In the genomic region with DNA sequence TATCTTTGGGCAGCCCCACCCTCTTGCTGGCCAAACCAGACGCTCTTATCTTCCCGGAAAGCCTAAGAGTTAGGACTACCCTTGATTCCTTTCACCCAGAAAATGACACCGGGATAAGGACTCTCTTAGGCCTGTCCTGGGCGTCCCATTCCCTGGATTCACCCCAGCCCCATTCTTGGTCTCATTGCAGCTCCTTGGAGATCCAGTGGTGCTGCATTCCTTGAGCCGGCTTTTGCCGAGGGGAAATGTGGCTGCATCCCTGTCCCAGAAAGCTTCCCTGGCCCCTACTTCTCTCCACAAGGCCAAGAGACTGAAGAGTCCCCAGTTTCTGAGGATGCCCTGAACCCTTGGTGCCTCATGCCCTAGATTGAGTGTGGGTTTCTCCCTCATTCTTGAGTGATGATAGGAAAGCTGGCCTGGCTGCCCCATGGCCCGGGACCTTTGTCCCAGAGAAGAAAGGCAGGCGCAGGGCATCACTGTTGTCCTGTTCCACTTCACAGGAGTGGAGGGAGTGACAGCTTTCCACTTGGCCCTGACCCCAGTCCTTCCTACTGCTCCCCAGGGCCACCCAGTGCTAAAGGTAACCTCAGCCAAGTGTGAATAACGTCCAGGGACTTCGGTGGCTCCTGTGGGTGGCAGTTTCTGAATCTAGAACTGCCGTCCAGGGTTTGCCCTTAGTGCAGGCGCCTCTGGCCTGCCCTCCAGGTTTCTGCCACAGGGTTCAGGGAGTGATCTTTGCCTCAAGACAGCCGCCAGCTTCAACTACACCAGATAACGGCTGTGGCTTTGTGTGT, we compare ENCODE assay signal across 21 cellular contexts. TPM values are rescaled to one million over a fixed set of nuclear protein-coding genes. Genes with fewer than 3 reads are reported as not detected.
DNase-seq lines count a peak whose midpoint lies in the region; ATAC-seq and TF ChIP-seq lines count a peak whose summit lies in the region.
"Had no signal": no experiment of that assay in that cellular context is flagged by ENCODE, and none has a peak within 500 bp of the region (broad histone marks: within the 10 kb centered on the region; RNA-seq: fewer than 3 reads in every experiment).

No MANE protein-coding gene starts in this region.

- H3K9me3 ChIP-seq in esophagus muscularis mucosa (no peaks in the 10 kb centered on the region), mesenchymal stem cell (ENCODE audit: control insufficient read depth, low read length) (no peaks in the 10 kb centered on the region), testis (no peaks in the 10 kb centered on the region)
- no peaks in the 10 kb centered on the region for H3K9me3 ChIP-seq in naive thymus-derived CD4-positive, alpha-beta T cell (ENCODE audit: control insufficient read depth in 2 of 3, low read length in 3 of 3)
- H3K9me3 ChIP-seq: mucosa of descending colon had no signal

- ATAC-seq in HG02852 (IDR thresholded peaks at IDR 0.05; ENCODE audit: unreplicated experiment) (no peak), HG02981 (IDR thresholded peaks at IDR 0.05; ENCODE audit: unreplicated experiment) (no peak)
- ATAC-seq in naive thymus-derived CD4-positive, alpha-beta T cell: no peak
- ATAC-seq: mucosa of descending colon had no signal

- H2BK12ac ChIP-seq in mesenchymal stem cell (ENCODE audit: low read length in 2 of 2): no peak overlapping the region

- H3K27me3 Mint-ChIP-seq in activated T-helper 1 cell treated with anti-CD3 and anti-CD28 coated beads, Interleukin-12 subunit alpha, Interleukin-12 subunit beta, Interleukin-2, Interleukin-4 antibody, amounts not matched to agents 30 ng/mL and 10 ng/mL and 1 ng/mL, durations not matched to agents 14 hours and 24 hours and 36 hours (ENCODE audit: insufficient read depth): no peaks in the 10 kb centered on the region
- no peaks in the 10 kb centered on the region for H3K27me3 Mint-ChIP-seq in naive thymus-derived CD4-positive, alpha-beta T cell
- H3K27me3 Mint-ChIP-seq: B cell had no signal

- H4K8ac ChIP-seq in mesenchymal stem cell (ENCODE audit: low read length): no peak overlapping the region

- H3K4me1 Mint-ChIP-seq in activated T-helper 1 cell treated with anti-CD3 and anti-CD28 coated beads, Interleukin-12 subunit alpha, Interleukin-12 subunit beta, Interleukin-2, Interleukin-4 antibody, amounts not matched to agents 30 ng/mL and 10 ng/mL and 1 ng/mL, durations not matched to agents 14 hours and 24 hours and 36 hours (ENCODE audit: low read depth): no peaks in the 10 kb centered on the region
- peaks cover 5 to 19% (median 9%) of the 10 kb centered on the region in 7 donors for H3K4me1 Mint-ChIP-seq in naive thymus-derived CD4-positive, alpha-beta T cell

- no peak overlapping the region for H2AFZ ChIP-seq in mesenchymal stem cell (ENCODE audit: low read depth, low read length)

- no peak for TF ChIP-seq EP300 in esophagus muscularis mucosa (IDR thresholded peaks at IDR 0.05)

- H3K79me1 ChIP-seq in mesenchymal stem cell (replicated peaks; ENCODE audit: low read length, poor library complexity, severe bottlenecking): peaks cover 33% of the 10 kb centered on the region

- no peak overlapping the region for H4K91ac ChIP-seq in mesenchymal stem cell (ENCODE audit: low read length)

- H3K4ac ChIP-seq in mesenchymal stem cell (ENCODE audit: low read depth in 1 of 2, low read length in 2 of 2): no peak overlapping the region

- H3K18ac ChIP-seq in mesenchymal stem cell (ENCODE audit: low read depth in 1 of 2, low read length in 2 of 2): no peak overlapping the region

- peaks cover 41 to 77% (median 67%) of the 10 kb centered on the region in 4 donors for H3K36me3 ChIP-seq in esophagus muscularis mucosa
- peaks cover 66 to 70% of the 10 kb centered on the region in 2 experiments for H3K36me3 ChIP-seq in mesenchymal stem cell (ENCODE audit: control insufficient read depth in 1 of 2, insufficient read depth in 2 of 2, low read depth in 1 of 2, low read length in 2 of 2)
- no peaks in the 10 kb centered on the region for H3K36me3 ChIP-seq in testis (ENCODE audit: low read depth, missing control alignments)
- peaks cover 0 to 55% (median 13%) of the 10 kb centered on the region in 3 experiments for H3K36me3 ChIP-seq in naive thymus-derived CD4-positive, alpha-beta T cell (ENCODE audit: control insufficient read depth in 2 of 3, insufficient read depth in 3 of 3, low read length in 3 of 3)

- H3K4me3 Mint-ChIP-seq in activated T-helper 1 cell treated with anti-CD3 and anti-CD28 coated beads, Interleukin-12 subunit alpha, Interleukin-12 subunit beta, Interleukin-2, Interleukin-4 antibody, amounts not matched to agents 30 ng/mL and 10 ng/mL and 1 ng/mL, durations not matched to agents 14 hours and 24 hours and 36 hours: no peak overlapping the region
- no peak overlapping the region for H3K4me3 Mint-ChIP-seq in naive thymus-derived CD4-positive, alpha-beta T cell
- H3K4me3 Mint-ChIP-seq: B cell had no signal

- DNase-seq in activated T-helper 1 cell treated with anti-CD3 and anti-CD28 coated beads, Interleukin-12 subunit alpha, Interleukin-12 subunit beta, Interleukin-2, Interleukin-4 antibody, amounts not matched to agents 30 ng/mL and 10 ng/mL and 1 ng/mL, durations not matched to agents 14 hours and 24 hours and 36 hours (ENCODE audit: low spot score): no peak
- DNase-seq in esophagus muscularis mucosa (ENCODE audit: extremely low spot score): no peak
- no peak for DNase-seq in mesenchymal stem cell
- DNase-seq in testis: no peak
- no peak for DNase-seq in NCI-H146 (lab: John Stamatoyannopoulos, UW)
- no peak for DNase-seq in naive thymus-derived CD4-positive, alpha-beta T cell
- DNase-seq: activated gamma-delta T cell, anterior cingulate cortex, foreskin fibroblast, kidney glomerular epithelial cell, NCI-H2081 treated with DMSO at 0.1 percent for 48 hours, NCI-H524 treated with DMSO at 0.1 percent for 48 hours, occipital lobe, substantia nigra had no signal

- H3K27ac ChIP-seq in esophagus muscularis mucosa (replicated peaks in 1 of 4) (peak overlapping the region in 3 of 4 donors; percentile 11 to 84 (median 34)), mesenchymal stem cell (ENCODE audit: low read length, poor library complexity, severe bottlenecking) (no peak overlapping the region), testis (peak overlapping the region; percentile 44 to 51)
- H3K27ac ChIP-seq in naive thymus-derived CD4-positive, alpha-beta T cell (ENCODE audit: low read depth, low read length): no peak overlapping the region
- H3K27ac ChIP-seq: HL-60, SK-N-MC had no signal

- no peak overlapping the region for H3K4me3 ChIP-seq in esophagus muscularis mucosa
- no peak overlapping the region for H3K4me3 ChIP-seq in mesenchymal stem cell (ENCODE audit: insufficient read depth in 1 of 2, low read depth in 1 of 2, low read length in 2 of 2)
- H3K4me3 ChIP-seq in testis: no peak overlapping the region
- no peak overlapping the region for H3K4me3 ChIP-seq in naive thymus-derived CD4-positive, alpha-beta T cell (ENCODE audit: low read length)
- H3K4me3 ChIP-seq: mucosa of descending colon, SK-N-MC had no signal

- H2BK5ac ChIP-seq in mesenchymal stem cell (ENCODE audit: low read depth, low read length, poor library complexity, severe bottlenecking): no peak overlapping the region

- H3K36me3 Mint-ChIP-seq in activated T-helper 1 cell treated with anti-CD3 and anti-CD28 coated beads, Interleukin-12 subunit alpha, Interleukin-12 subunit beta, Interleukin-2, Interleukin-4 antibody, amounts not matched to agents 30 ng/mL and 10 ng/mL and 1 ng/mL, durations not matched to agents 14 hours and 24 hours and 36 hours (ENCODE audit: low read depth): peaks cover 13% of the 10 kb centered on the region
- H3K36me3 Mint-ChIP-seq in naive thymus-derived CD4-positive, alpha-beta T cell: peaks cover 4 to 25% (median 8%) of the 10 kb centered on the region in 5 donors

- H3K27ac Mint-ChIP-seq in activated T-helper 1 cell treated with anti-CD3 and anti-CD28 coated beads, Interleukin-12 subunit alpha, Interleukin-12 subunit beta, Interleukin-2, Interleukin-4 antibody, amounts not matched to agents 30 ng/mL and 10 ng/mL and 1 ng/mL, durations not matched to agents 14 hours and 24 hours and 36 hours: peak overlapping the region; percentile 19
- peak overlapping the region in 1 of 9 donors; percentile 31 for H3K27ac Mint-ChIP-seq in naive thymus-derived CD4-positive, alpha-beta T cell
- H3K27ac Mint-ChIP-seq: B cell had no signal

- no peaks in the 10 kb centered on the region for H3K27me3 ChIP-seq in esophagus muscularis mucosa
- H3K27me3 ChIP-seq in mesenchymal stem cell (ENCODE audit: control insufficient read depth in 1 of 2, insufficient read depth in 1 of 2, low read length in 2 of 2): no peaks in the 10 kb centered on the region
- no peaks in the 10 kb centered on the region for H3K27me3 ChIP-seq in testis
- no peaks in the 10 kb centered on the region for H3K27me3 ChIP-seq in naive thymus-derived CD4-positive, alpha-beta T cell (ENCODE audit: control insufficient read depth in 2 of 2, insufficient read depth in 2 of 2, low read length in 2 of 2)

- peaks cover 35 to 61% (median 44%) of the 10 kb centered on the region in 4 donors for H3K4me1 ChIP-seq in esophagus muscularis mucosa
- peaks cover 34% of the 10 kb centered on the region for H3K4me1 ChIP-seq in mesenchymal stem cell (ENCODE audit: control insufficient read depth, insufficient read depth, low read depth, low read length)
- H3K4me1 ChIP-seq in testis: peaks cover 41% of the 10 kb centered on the region
- H3K4me1 ChIP-seq in naive thymus-derived CD4-positive, alpha-beta T cell (ENCODE audit: control insufficient read depth in 2 of 2, insufficient read depth in 2 of 2, low read length in 2 of 2): no peaks in the 10 kb centered on the region

- H3K14ac ChIP-seq in mesenchymal stem cell (ENCODE audit: low read length in 2 of 2): no peak overlapping the region

- CTCF ChIA-PET in naive thymus-derived CD4-positive, alpha-beta T cell (lab: Charles Lee): no interaction called here

- no peak overlapping the region for H3K23ac ChIP-seq in mesenchymal stem cell (ENCODE audit: low read length in 2 of 2)

- H3K9ac ChIP-seq in mesenchymal stem cell (ENCODE audit: low read length): peak overlapping the region; percentile 29

- no peaks in the 10 kb centered on the region for H3K9me3 Mint-ChIP-seq in activated T-helper 1 cell treated with anti-CD3 and anti-CD28 coated beads, Interleukin-12 subunit alpha, Interleukin-12 subunit beta, Interleukin-2, Interleukin-4 antibody, amounts not matched to agents 30 ng/mL and 10 ng/mL and 1 ng/mL, durations not matched to agents 14 hours and 24 hours and 36 hours
- H3K9me3 Mint-ChIP-seq in naive thymus-derived CD4-positive, alpha-beta T cell: no peaks in the 10 kb centered on the region

- no peak overlapping the region for H2BK120ac ChIP-seq in mesenchymal stem cell (ENCODE audit: low read depth, low read length)

- no peak overlapping the region for H2AK5ac ChIP-seq in mesenchymal stem cell (ENCODE audit: low read length, severe bottlenecking)

- TF ChIP-seq POLR2A in esophagus muscularis mucosa (IDR thresholded peaks at IDR 0.05; ENCODE audit: low read depth) (no peak), testis (IDR thresholded peaks at IDR 0.05) (no peak)

- intact Hi-C loops in activated T-helper 1 cell treated with anti-CD3 and anti-CD28 coated beads, Interleukin-12 subunit alpha, Interleukin-12 subunit beta, Interleukin-2, Interleukin-4 antibody, amounts not matched to agents 30 ng/mL and 10 ng/mL and 1 ng/mL, durations not matched to agents 14 hours and 24 hours and 36 hours (cut with micrococcal nuclease): no loop called here
- intact Hi-C loops in esophagus muscularis mucosa (cut with DNase I): no loop called here
- intact Hi-C loops in testis (cut with DNase I; ENCODE audit: low total_unique reads): no loop called here
- intact Hi-C loops in naive thymus-derived CD4-positive, alpha-beta T cell (cut with micrococcal nuclease): no loop called here

- H2BK15ac ChIP-seq in mesenchymal stem cell (ENCODE audit: low read depth, poor library complexity, severe bottlenecking): peak overlapping the region; percentile 26

- 84% methylated on average over 13 of the region's 14 CpGs for WGBS in esophagus muscularis mucosa
- WGBS in mesenchymal stem cell: 95% methylated on average over 12 of the region's 14 CpGs
- WGBS in testis, 2 donors: 62% methylated on average over 11 to 14 of the region's 14 CpGs

- no peak for TF ChIP-seq CTCF in esophagus muscularis mucosa (IDR thresholded peaks at IDR 0.05)
- no peak for TF ChIP-seq CTCF in testis (IDR thresholded peaks at IDR 0.05)

- H3K4me2 ChIP-seq in mesenchymal stem cell (ENCODE audit: low read length, poor library complexity, severe bottlenecking): no peak overlapping the region

- POLR2A ChIA-PET in naive thymus-derived CD4-positive, alpha-beta T cell (lab: Charles Lee): no interaction called here

RNA-seq across cellular contexts. Expression of a gene that starts 42.7 kb away (rescaled TPM):
- total RNA-seq in activated T-helper 1 cell treated with anti-CD3 and anti-CD28 coated beads, Interleukin-12 subunit alpha, Interleukin-12 subunit beta, Interleukin-2, Interleukin-4 antibody, amounts not matched to agents 30 ng/mL and 10 ng/mL and 1 ng/mL, durations not matched to agents 14 hours and 24 hours and 36 hours: 0.26 TPM in 1 of 2 replicates, not detected in the other
- total RNA-seq in esophagus muscularis mucosa: 1,000 to 10,000 TPM; 2,169 to 3,466 (median 2,516) TPM
- polyA plus RNA-seq in mesenchymal stem cell (2013, experiment 1 of 2): 959 TPM
- 955 TPM for polyA plus RNA-seq in mesenchymal stem cell (2013, experiment 2 of 2)
- 100 to 1,000 TPM; 177 to 265 TPM for total RNA-seq in testis
- polyA plus RNA-seq in testis (ENCODE audit: insufficient read depth, low read depth, low replicate concordance): 594 TPM
- total RNA-seq in naive thymus-derived CD4-positive, alpha-beta T cell: 1 to 10 TPM in 1 of 5 experiments, under 1 TPM in 2, not detected in 2; 0.29 to 2.4 (median 0.29) TPM
- not detected for polyA plus RNA-seq in naive thymus-derived CD4-positive, alpha-beta T cell
- total RNA-seq: OCI-LY7 had no signal

Comparison
In these comparisons a context has a peak if more than half of its experiments do, and no peak if none do; other contexts are left out.
1. H3K27ac ChIP-seq: peak in esophagus muscularis mucosa (3 of 4) and testis (2 of 2); none in mesenchymal stem cell (single experiment) and naive thymus-derived CD4-positive, alpha-beta T cell (single experiment).
2. RNA of a gene that starts 42.7 kb away (total RNA-seq): 2,169 to 3,466 TPM in esophagus muscularis mucosa and 177 to 265 TPM in testis; 0.29 to 2.4 TPM in naive thymus-derived CD4-positive, alpha-beta T cell and 0.26 TPM in activated T-helper 1 cell treated with anti-CD3 and anti-CD28 coated beads, Interleukin-12 subunit alpha, Interleukin-12 subunit beta, Interleukin-2, Interleukin-4 antibody, amounts not matched to agents 30 ng/mL and 10 ng/mL and 1 ng/mL, durations not matched to agents 14 hours and 24 hours and 36 hours; every median in the first group is over 10 times any median in the second.